8 cellular contexts compared by ENCODE assay signal in genomic region chrX:79270401-79270800, GRCh38.
DNase-seq lines count a peak whose midpoint lies in the region; ATAC-seq, FAIRE-seq and TF ChIP-seq lines count a peak whose summit lies in the region.

No MANE protein-coding gene starts in this region.

- no peaks in the 10 kb centered on the region for H3K36me3 ChIP-seq in endothelial cell of umbilical vein (ENCODE audit: control insufficient read depth in 2 of 2, extremely low read depth in 1 of 2, insufficient read depth in 2 of 2, low read length in 2 of 2)

- H3K4me2 ChIP-seq in endothelial cell of umbilical vein (ENCODE audit: insufficient read depth, low read length), result no peak overlapping the region

- H3K27ac ChIP-seq in C4-2B (no peak overlapping the region), endothelial cell of umbilical vein (ENCODE audit: insufficient read depth, low read depth, low read length) (no peak overlapping the region)

- H3K79me2 ChIP-seq in endothelial cell of umbilical vein (ENCODE audit: control insufficient read depth, insufficient read depth, low read length), result no peaks in the 10 kb centered on the region

- dilution Hi-C loops in endothelial cell of umbilical vein (cut with MboI; ENCODE audit: extremely low pct_ligation_motif_present, low sequenced_read_pairs), result no loop called here

- H4K20me1 ChIP-seq in endothelial cell of umbilical vein (replicated peaks; ENCODE audit: control insufficient read depth, extremely low read depth, insufficient read depth, low read length), result no peaks in the 10 kb centered on the region

- no peak overlapping the region for H3K4me3 ChIP-seq in endothelial cell of umbilical vein (replicated peaks in 1 of 3; ENCODE audit: insufficient read depth in 1 of 3, low read depth in 1 of 3, low read length in 3 of 3)

- in situ Hi-C loops in G401 (cut with HindIII; ENCODE audit: low sequenced_read_pairs), result no loop called here

- H3K9me1 ChIP-seq in endothelial cell of umbilical vein (replicated peaks; ENCODE audit: control insufficient read depth, extremely low read depth, insufficient read depth, low read length), result no peaks in the 10 kb centered on the region

- POLR2A ChIA-PET in endothelial cell of umbilical vein (lab: Charles Lee), result no interaction called here

- intact Hi-C loops in endothelial cell of umbilical vein (cut with micrococcal nuclease), result loop anchor here (2.0 kb wide), 2 partner anchors 190 to 714 kb away; no protein-coding TSS in a partner anchor

- no peak overlapping the region for H3K9ac ChIP-seq in endothelial cell of umbilical vein (replicated peaks; ENCODE audit: extremely low read depth, insufficient read depth, low read length)

- peak; percentile 66 for DNase-seq in activated CD4-positive, CD25-positive, alpha-beta regulatory T cell treated with anti-CD3 and anti-CD28 coated beads, Interleukin-2, amount 50 U/mL, for 72 hours
- DNase-seq in endothelial cell of umbilical vein (ENCODE audit: low read depth, low spot score), result peak; percentile 2
- DNase-seq in stimulated activated CD4-positive, alpha-beta T cell treated with anti-CD3 and anti-CD28 coated beads, Interleukin-15, amount 100 ng/mL, for 24 hours, result peak; percentile 78
- no peak for DNase-seq in superior temporal gyrus (ENCODE audit: extremely low spot score)
- no peak for DNase-seq in G401 (ENCODE audit: low spot score)

- FAIRE-seq in endothelial cell of umbilical vein (lab: Jason Lieb, UNC), result peak; percentile 66

- H3K4me1 ChIP-seq in endothelial cell of umbilical vein (ENCODE audit: control insufficient read depth, extremely low read depth, insufficient read depth, low read length), result no peaks in the 10 kb centered on the region

- H3K9me3 ChIP-seq in endothelial cell of umbilical vein (replicated peaks; ENCODE audit: control insufficient read depth, insufficient read depth, low read length), result no peaks in the 10 kb centered on the region

- no peak for TF ChIP-seq POLR2A in endothelial cell of umbilical vein (IDR thresholded peaks at IDR 0.05; ENCODE audit: low read depth, low read length)

- CTCF ChIA-PET in endothelial cell of umbilical vein (lab: Charles Lee), result interaction anchor here (1.0 to 1.7 kb wide), 2 partner anchors 11 to 143 kb away, joined by 3 to 5 read pairs; no protein-coding TSS in a partner anchor

- peak; percentile 80 for ATAC-seq in GM19372 (IDR thresholded peaks at IDR 0.05; ENCODE audit: low read depth, unreplicated experiment)
- ATAC-seq in HG03457 (IDR thresholded peaks at IDR 0.05; ENCODE audit: unreplicated experiment), result peak; percentile 93

- no peaks in the 10 kb centered on the region for H3K27me3 ChIP-seq in endothelial cell of umbilical vein (ENCODE audit: control insufficient read depth in 2 of 2, insufficient read depth in 2 of 2, low read length in 2 of 2)

- no peak overlapping the region for H2AFZ ChIP-seq in endothelial cell of umbilical vein (ENCODE audit: low read depth, low read length)

- TF ChIP-seq CTCF in C4-2B (conservative IDR thresholded peaks at IDR 0.05), result peak; percentile 29; the same call in 1 of the 2 replicates
- TF ChIP-seq CTCF in endothelial cell of umbilical vein (IDR thresholded peaks at IDR 0.05; ENCODE audit: extremely low read depth in 1 of 2, insufficient read depth in 1 of 2, low read depth in 1 of 2, low read length in 2 of 2), result peak; percentile 6 to 15

- BruUV-seq in endothelial cell of umbilical vein (replicated peaks; lab: Mats Ljungman, UMichigan), result no TSS peak

TF ChIP-seq in endothelial cell of umbilical vein, 7 proteins besides CTCF, POLR2A, EP300 and RAD21:
- TF ChIP-seq JUN (IDR thresholded peaks at IDR 0.05; ENCODE audit: borderline replicate concordance, insufficient read depth, insufficient read length, low read depth) (no peak), EZH2 (IDR thresholded peaks at IDR 0.05; ENCODE audit: borderline replicate concordance, low read depth, low read length, severe bottlenecking) (no peak), GATA2 (IDR thresholded peaks at IDR 0.05; ENCODE audit: insufficient read depth, insufficient read length, low read depth, low read length) (no peak), POLR2AphosphoS5 (IDR thresholded peaks at IDR 0.05; ENCODE audit: insufficient read depth, low read depth, low read length) (no peak)
TF ChIP-seq in endothelial cell of umbilical vein: peak in this region for 0.

Comparison
In these comparisons a context has a peak if more than half of its experiments do, and no peak if none do; other contexts are left out.
1. DNase-seq: peak in activated CD4-positive, CD25-positive, alpha-beta regulatory T cell treated with anti-CD3 and anti-CD28 coated beads, Interleukin-2, amount 50 U/mL, for 72 hours (single experiment), endothelial cell of umbilical vein (single experiment) and stimulated activated CD4-positive, alpha-beta T cell treated with anti-CD3 and anti-CD28 coated beads, Interleukin-15, amount 100 ng/mL, for 24 hours (single experiment); none in superior temporal gyrus (single experiment) and G401 (single experiment).